Comparison of ENCODE assay signal across 2 cellular contexts in genomic region chr16:85290626-85291301, GRCh38.
TF ChIP-seq lines count a peak whose summit lies in the region.

No MANE protein-coding gene starts in this region.

TF ChIP-seq in liver, 16 proteins besides CTCF, POLR2A, EP300 and RAD21 (continued from another document):
- TF ChIP-seq, protein P1, sequence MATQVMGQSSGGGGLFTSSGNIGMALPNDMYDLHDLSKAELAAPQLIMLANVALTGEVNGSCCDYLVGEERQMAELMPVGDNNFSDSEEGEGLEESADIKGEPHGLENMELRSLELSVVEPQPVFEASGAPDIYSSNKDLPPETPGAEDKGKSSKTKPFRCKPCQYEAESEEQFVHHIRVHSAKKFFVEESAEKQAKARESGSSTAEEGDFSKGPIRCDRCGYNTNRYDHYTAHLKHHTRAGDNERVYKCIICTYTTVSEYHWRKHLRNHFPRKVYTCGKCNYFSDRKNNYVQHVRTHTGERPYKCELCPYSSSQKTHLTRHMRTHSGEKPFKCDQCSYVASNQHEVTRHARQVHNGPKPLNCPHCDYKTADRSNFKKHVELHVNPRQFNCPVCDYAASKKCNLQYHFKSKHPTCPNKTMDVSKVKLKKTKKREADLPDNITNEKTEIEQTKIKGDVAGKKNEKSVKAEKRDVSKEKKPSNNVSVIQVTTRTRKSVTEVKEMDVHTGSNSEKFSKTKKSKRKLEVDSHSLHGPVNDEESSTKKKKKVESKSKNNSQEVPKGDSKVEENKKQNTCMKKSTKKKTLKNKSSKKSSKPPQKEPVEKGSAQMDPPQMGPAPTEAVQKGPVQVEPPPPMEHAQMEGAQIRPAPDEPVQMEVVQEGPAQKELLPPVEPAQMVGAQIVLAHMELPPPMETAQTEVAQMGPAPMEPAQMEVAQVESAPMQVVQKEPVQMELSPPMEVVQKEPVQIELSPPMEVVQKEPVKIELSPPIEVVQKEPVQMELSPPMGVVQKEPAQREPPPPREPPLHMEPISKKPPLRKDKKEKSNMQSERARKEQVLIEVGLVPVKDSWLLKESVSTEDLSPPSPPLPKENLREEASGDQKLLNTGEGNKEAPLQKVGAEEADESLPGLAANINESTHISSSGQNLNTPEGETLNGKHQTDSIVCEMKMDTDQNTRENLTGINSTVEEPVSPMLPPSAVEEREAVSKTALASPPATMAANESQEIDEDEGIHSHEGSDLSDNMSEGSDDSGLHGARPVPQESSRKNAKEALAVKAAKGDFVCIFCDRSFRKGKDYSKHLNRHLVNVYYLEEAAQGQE (IDR thresholded peaks at IDR 0.05) = no peak
- TF ChIP-seq GABPA (IDR thresholded peaks at IDR 0.05 in 1 of 2, conservative IDR thresholded peaks at IDR 0.05 in 1 of 2) (no peak), RXRA (IDR thresholded peaks at IDR 0.05) (no peak), NR2F2 (IDR thresholded peaks at IDR 0.05) (no peak), SP1 (IDR thresholded peaks at IDR 0.05) (no peak), HNF4G (IDR thresholded peaks at IDR 0.05) (no peak), JUND (IDR thresholded peaks at IDR 0.05) (no peak), YY1 (IDR thresholded peaks at IDR 0.05) (no peak), FOXA1 (IDR thresholded peaks at IDR 0.05) (no peak), EGR1 (IDR thresholded peaks at IDR 0.05; ENCODE audit: low read depth in 2 of 2) (no peak), ZBTB33 (IDR thresholded peaks at IDR 0.05) (no peak), TAF1 (conservative IDR thresholded peaks at IDR 0.05) (no peak)
- TF ChIP-seq, protein P2, sequence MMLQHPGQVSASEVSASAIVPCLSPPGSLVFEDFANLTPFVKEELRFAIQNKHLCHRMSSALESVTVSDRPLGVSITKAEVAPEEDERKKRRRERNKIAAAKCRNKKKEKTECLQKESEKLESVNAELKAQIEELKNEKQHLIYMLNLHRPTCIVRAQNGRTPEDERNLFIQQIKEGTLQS (IDR thresholded peaks at IDR 0.05) = no peak

TF ChIP-seq in SK-N-SH, 30 proteins besides CTCF, POLR2A, EP300 and RAD21 (continued from another document):
- TF ChIP-seq ZBTB33 (IDR thresholded peaks at IDR 0.05; ENCODE audit: borderline replicate concordance, low read depth) (no peak), ELF1 (IDR thresholded peaks at IDR 0.05) (no peak), GABPA (IDR thresholded peaks at IDR 0.05; ENCODE audit: low read depth) (no peak), CHD2 (IDR thresholded peaks at IDR 0.05; ENCODE audit: low read length, partially characterized antibody) (no peak), RFX5 (IDR thresholded peaks at IDR 0.05; ENCODE audit: low read length) (no peak), SMC3 (IDR thresholded peaks at IDR 0.05; ENCODE audit: low read depth, low read length) (no peak), RCOR1 (IDR thresholded peaks at IDR 0.05; ENCODE audit: low read length) (no peak), MXI1 (IDR thresholded peaks at IDR 0.05; ENCODE audit: low read depth, low read length) (no peak)
- TF ChIP-seq, protein P3, sequence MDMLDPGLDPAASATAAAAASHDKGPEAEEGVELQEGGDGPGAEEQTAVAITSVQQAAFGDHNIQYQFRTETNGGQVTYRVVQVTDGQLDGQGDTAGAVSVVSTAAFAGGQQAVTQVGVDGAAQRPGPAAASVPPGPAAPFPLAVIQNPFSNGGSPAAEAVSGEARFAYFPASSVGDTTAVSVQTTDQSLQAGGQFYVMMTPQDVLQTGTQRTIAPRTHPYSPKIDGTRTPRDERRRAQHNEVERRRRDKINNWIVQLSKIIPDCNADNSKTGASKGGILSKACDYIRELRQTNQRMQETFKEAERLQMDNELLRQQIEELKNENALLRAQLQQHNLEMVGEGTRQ (IDR thresholded peaks at IDR 0.05; ENCODE audit: borderline replicate concordance, low read depth, low read length) = no peak
TF ChIP-seq in SK-N-SH: peak in this region for 0.
